In genomic region chr16:10744370-10745030, GRCh38 we compare ENCODE assay signal across 8 cellular contexts. TPM values are rescaled to one million over a fixed set of nuclear protein-coding genes. Genes with fewer than 3 reads are reported as not detected.
A peak's percentile ranks its signal among the peaks of the same experiment; 100 is the strongest.
DNase-seq lines count a peak whose midpoint lies in the region; ATAC-seq and TF ChIP-seq lines count a peak whose summit lies in the region.

No MANE protein-coding gene starts in this region.

- TF ChIP-seq CTCF in GM12865 (IDR thresholded peaks at IDR 0.05; ENCODE audit: insufficient read depth, low read depth, low read length, missing control alignments) (no peak), OCI-LY3 (IDR thresholded peaks at IDR 0.05; ENCODE audit: low read depth, low read length) (no peak), endothelial cell (IDR thresholded peaks at IDR 0.05; ENCODE audit: unreplicated experiment) (no peak)

- peaks cover 13% of the 10 kb centered on the region for H3K4me1 Mint-ChIP-seq in endothelial cell (ENCODE audit: unreplicated experiment)
- H3K4me1 Mint-ChIP-seq in natural killer cell treated with Interleukin-12 subunit alpha and Interleukin-12 subunit beta and Interleukin-15 and Interleukin-18, amount 100 ng/mL, for 72 hours (ENCODE audit: low read depth in 2 of 2) = peaks cover 25 to 30% of the 10 kb centered on the region in 2 donors

- peak overlapping the region; percentile 93 for H3K4me3 Mint-ChIP-seq in endothelial cell (ENCODE audit: unreplicated experiment)
- H3K4me3 Mint-ChIP-seq in natural killer cell treated with Interleukin-12 subunit alpha and Interleukin-12 subunit beta and Interleukin-15 and Interleukin-18, amount 100 ng/mL, for 72 hours = peak overlapping the region; percentile 90

- peak overlapping the region; percentile 96 for H3K4me2 ChIP-seq in OCI-LY3 (ENCODE audit: low read length)

- H3K27ac ChIP-seq in OCI-LY3 (ENCODE audit: low read length) = peak overlapping the region; percentile 38

- H3K9ac ChIP-seq in OCI-LY3 (ENCODE audit: low read length) = peak overlapping the region; percentile 72

- H4K20me1 ChIP-seq in OCI-LY3 (ENCODE audit: insufficient read depth, low read length) = no peaks in the 10 kb centered on the region

- no peaks in the 10 kb centered on the region for H3K27me3 ChIP-seq in OCI-LY3 (ENCODE audit: low read depth, low read length)

- peaks cover 4% of the 10 kb centered on the region for H3K27me3 Mint-ChIP-seq in endothelial cell (ENCODE audit: unreplicated experiment)
- no peaks in the 10 kb centered on the region for H3K27me3 Mint-ChIP-seq in natural killer cell treated with Interleukin-12 subunit alpha and Interleukin-12 subunit beta and Interleukin-15 and Interleukin-18, amount 100 ng/mL, for 72 hours

- H3K4me3 ChIP-seq in GM12865 (ENCODE audit: low read depth, low read length) (peak overlapping the region; percentile 77), OCI-LY3 (ENCODE audit: low read length) (peak overlapping the region; percentile 82)

- no peaks in the 10 kb centered on the region for H3K9me3 Mint-ChIP-seq in endothelial cell (ENCODE audit: unreplicated experiment)
- H3K9me3 Mint-ChIP-seq in natural killer cell treated with Interleukin-12 subunit alpha and Interleukin-12 subunit beta and Interleukin-15 and Interleukin-18, amount 100 ng/mL, for 72 hours = no peaks in the 10 kb centered on the region

- peak overlapping the region; percentile 99 for H3K27ac Mint-ChIP-seq in endothelial cell (ENCODE audit: unreplicated experiment)
- peak overlapping the region; percentile 97 for H3K27ac Mint-ChIP-seq in natural killer cell treated with Interleukin-12 subunit alpha and Interleukin-12 subunit beta and Interleukin-15 and Interleukin-18, amount 100 ng/mL, for 72 hours

- peaks cover 9% of the 10 kb centered on the region for H3K36me3 ChIP-seq in OCI-LY3 (replicated peaks; ENCODE audit: low read depth, low read length)

- H3K9me3 ChIP-seq in OCI-LY3 (ENCODE audit: insufficient read depth, low read length) = no peaks in the 10 kb centered on the region

- no peak overlapping the region for H2AFZ ChIP-seq in OCI-LY3 (ENCODE audit: low read depth, low read length)

- H3K79me2 ChIP-seq in OCI-LY3 (ENCODE audit: low read length) = peaks cover 2% of the 10 kb centered on the region; the same call in 1 of the 2 replicates

- peaks cover 43% of the 10 kb centered on the region for H3K4me1 ChIP-seq in OCI-LY3 (ENCODE audit: low read length)

- no peak for ATAC-seq in natural killer cell treated with Interleukin-12 subunit alpha and Interleukin-12 subunit beta and Interleukin-15 and Interleukin-18, amount 100 ng/mL, for 72 hours
- ATAC-seq in GM21390 (IDR thresholded peaks at IDR 0.05; ENCODE audit: unreplicated experiment) (no peak), HG03045 (IDR thresholded peaks at IDR 0.05; ENCODE audit: unreplicated experiment) (no peak)
- ATAC-seq in activated CD4-positive, CD25-positive, alpha-beta regulatory T cell treated with anti-CD3 and anti-CD28 coated beads, Interleukin-2, amount 50 U/mL, for 24 hours = no peak

- H3K36me3 Mint-ChIP-seq in endothelial cell (ENCODE audit: low read depth, unreplicated experiment) = no peaks in the 10 kb centered on the region
- H3K36me3 Mint-ChIP-seq in natural killer cell treated with Interleukin-12 subunit alpha and Interleukin-12 subunit beta and Interleukin-15 and Interleukin-18, amount 100 ng/mL, for 72 hours = no peaks in the 10 kb centered on the region

- DNase-seq in GM12865 (ENCODE audit: low read depth) (no peak), endothelial cell (ENCODE audit: low spot score) (no peak)
- no peak for DNase-seq in natural killer cell treated with Interleukin-12 subunit alpha and Interleukin-12 subunit beta and Interleukin-15 and Interleukin-18, amount 100 ng/mL, for 72 hours (ENCODE audit: low spot score)
- no peak for DNase-seq in activated effector memory CD4-positive, alpha-beta T cell treated with anti-CD3 and anti-CD28 coated beads, Interleukin-2, amount 50 U/mL, for 16 hours

RNA-seq across cellular contexts. Expression of gene NUBP1, which starts 0.9 kb away (rescaled TPM):
- 18.4 TPM for total RNA-seq in endothelial cell (ENCODE audit: unreplicated experiment)
- total RNA-seq in natural killer cell treated with Interleukin-12 subunit alpha and Interleukin-12 subunit beta and Interleukin-15 and Interleukin-18, amount 100 ng/mL, for 72 hours = 10 to 100 TPM; 31.8 to 41.3 TPM

RNA-seq across cellular contexts. Expression of gene TEKT5, which starts 49.8 kb away (rescaled TPM):
- total RNA-seq in endothelial cell (ENCODE audit: unreplicated experiment) = 0.64 TPM
- total RNA-seq in natural killer cell treated with Interleukin-12 subunit alpha and Interleukin-12 subunit beta and Interleukin-15 and Interleukin-18, amount 100 ng/mL, for 72 hours = under 1 TPM in 1 of 2 donors, not detected in 1; 0.28 TPM
